Comparison of ENCODE assay signal across 9 cellular contexts in the genomic region with DNA sequence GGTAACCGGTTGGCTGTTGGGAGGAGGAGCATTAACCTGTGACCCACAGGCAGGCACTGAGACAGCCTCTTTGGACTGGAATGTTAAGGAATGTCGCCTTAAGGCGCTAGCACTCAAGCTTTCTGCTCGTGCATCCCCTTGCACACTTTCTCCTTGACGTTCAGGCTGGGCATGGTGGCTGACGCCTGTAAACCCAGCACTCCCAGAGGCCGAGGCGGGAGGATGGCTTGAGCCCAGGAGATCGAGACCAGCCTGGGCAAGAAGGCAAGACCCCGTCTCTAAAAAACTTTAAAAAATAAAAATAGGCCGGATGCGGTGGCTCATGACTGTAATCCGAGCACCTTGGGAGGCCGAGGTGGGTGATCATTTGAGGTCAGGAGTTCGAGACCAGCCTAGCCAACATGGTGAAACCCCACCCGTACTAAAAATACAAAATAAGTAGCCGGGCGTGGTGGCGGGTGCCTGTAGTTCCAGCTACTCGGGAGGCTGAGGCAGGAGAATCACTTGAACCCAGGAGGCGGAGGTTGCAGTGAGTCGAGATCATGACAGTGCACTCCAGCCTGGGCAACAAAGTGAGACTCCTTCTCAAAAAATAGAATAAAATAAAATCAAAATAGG. TPM values are rescaled to one million over a fixed set of nuclear protein-coding genes. Genes with fewer than 3 reads are reported as not detected.
A peak's percentile ranks its signal among the peaks of the same experiment; 100 is the strongest.
DNase-seq lines count a peak whose midpoint lies in the region; TF ChIP-seq lines count a peak whose summit lies in the region.
"Had no signal": no experiment of that assay in that cellular context is flagged by ENCODE, and none has a peak within 500 bp of the region (broad histone marks: within the 10 kb centered on the region; RNA-seq: fewer than 3 reads in every experiment).

No MANE protein-coding gene starts in this region.

- peaks cover 57% of the 10 kb centered on the region for H3K36me3 ChIP-seq in BLaER1
- peaks cover 19% of the 10 kb centered on the region; the same call in 1 of the 2 replicates for H3K36me3 ChIP-seq in Karpas-422 (ENCODE audit: insufficient read depth, low read length)
- H3K36me3 ChIP-seq in ectodermal cell (ENCODE audit: control insufficient read depth, insufficient read depth, low read length), result peaks cover 7% of the 10 kb centered on the region
- no peaks in the 10 kb centered on the region for H3K36me3 ChIP-seq in neural cell (ENCODE audit: insufficient read depth, low read length)

- no peaks in the 10 kb centered on the region for H3K27me3 ChIP-seq in BLaER1
- H3K27me3 ChIP-seq in Karpas-422 (ENCODE audit: low read length), result no peaks in the 10 kb centered on the region
- no peaks in the 10 kb centered on the region for H3K27me3 ChIP-seq in ectodermal cell (ENCODE audit: control insufficient read depth, insufficient read depth, low read length, poor library complexity, severe bottlenecking)
- H3K27me3 ChIP-seq in neural cell (ENCODE audit: insufficient read depth, low read depth, low read length), result no peaks in the 10 kb centered on the region

- DNase-seq in Karpas-422 (no peak), NCI-H2171 treated with DMSO at 0.1 percent for 48 hours (lab: John Stamatoyannopoulos, UW) (no peak), NCI-H1105 treated with DMSO at 0.1 percent for 48 hours (lab: John Stamatoyannopoulos, UW) (no peak)
- DNase-seq in activated CD4-positive, alpha-beta T cell treated with anti-CD3 and anti-CD28 coated beads, Interleukin-2, amount 50 U/mL, for 4 hours, result no peak
- no peak for DNase-seq in stimulated activated CD4-positive, alpha-beta T cell treated with anti-CD3 and anti-CD28 coated beads, Interleukin-15, amount 100 ng/mL, for 24 hours
- DNase-seq: activated CD4-positive, alpha-beta T cell treated with anti-CD3 and anti-CD28 coated beads, Interleukin-2, amount 10 ng/mL, durations not matched to agents 7 days and 5 days had no signal

- no peak for TF ChIP-seq CTCF in neural cell (IDR thresholded peaks at IDR 0.05; ENCODE audit: poor library complexity, severe bottlenecking)

- no peak for TF ChIP-seq RAD21 in neural cell (conservative IDR thresholded peaks at IDR 0.05)

- peaks cover 87% of the 10 kb centered on the region for H4K20me1 ChIP-seq in BLaER1
- H4K20me1 ChIP-seq in Karpas-422 (ENCODE audit: insufficient read depth, low read depth, low read length), result peaks cover 14% of the 10 kb centered on the region; the same call in 1 of the 2 replicates
- H4K20me1 ChIP-seq in neural cell (ENCODE audit: insufficient read depth), result no peaks in the 10 kb centered on the region

- H3K9me3 ChIP-seq in BLaER1, result no peaks in the 10 kb centered on the region
- no peaks in the 10 kb centered on the region for H3K9me3 ChIP-seq in Karpas-422 (ENCODE audit: low read length)
- H3K9me3 ChIP-seq in ectodermal cell (ENCODE audit: control insufficient read depth, low read length), result no peaks in the 10 kb centered on the region
- H3K9me3 ChIP-seq in neural cell (ENCODE audit: low read length), result no peaks in the 10 kb centered on the region

- peak overlapping the region; percentile 96 for H3K4me3 ChIP-seq in BLaER1
- H3K4me3 ChIP-seq in Karpas-422 (ENCODE audit: low read length), result peak overlapping the region; percentile 73; the same call in 1 of the 2 replicates
- H3K4me3 ChIP-seq in ectodermal cell (ENCODE audit: insufficient read depth, low read depth, low read length), result peak overlapping the region; percentile 14
- peak overlapping the region; percentile 85 for H3K4me3 ChIP-seq in neural cell (ENCODE audit: low read length)

- no peak for TF ChIP-seq EP300 in neural cell (conservative IDR thresholded peaks at IDR 0.05; ENCODE audit: poor library complexity, severe bottlenecking)

- H2AFZ ChIP-seq in Karpas-422 (ENCODE audit: low read length) (no peak overlapping the region), neural cell (ENCODE audit: low read depth, low read length) (no peak overlapping the region)

- no peaks in the 10 kb centered on the region for H3K9me2 ChIP-seq in Karpas-422 (replicated peaks; ENCODE audit: insufficient read depth, low read length)
- H3K9me2 ChIP-seq in neural cell (ENCODE audit: insufficient read depth, low read length), result no peaks in the 10 kb centered on the region

- H3K9ac ChIP-seq in BLaER1 (peak overlapping the region; percentile 99; the same call in 1 of the 2 replicates), Karpas-422 (ENCODE audit: low read length) (peak overlapping the region; percentile 22; the same call in 1 of the 2 replicates), neural cell (ENCODE audit: low read length) (no peak overlapping the region)

- H3K4me1 ChIP-seq in BLaER1 (peaks cover 79% of the 10 kb centered on the region), Karpas-422 (ENCODE audit: low read length) (peaks cover 65% of the 10 kb centered on the region), ectodermal cell (ENCODE audit: control insufficient read depth, insufficient read depth, low read length) (peaks cover 18% of the 10 kb centered on the region)

- H3K27ac ChIP-seq in BLaER1 (0 out of 2 replicates have a peak overlapping the region, but pooled peaks have one; percentile 99), Karpas-422 (ENCODE audit: low read length) (no peak overlapping the region), ectodermal cell (ENCODE audit: insufficient read depth, low read depth, low read length, poor library complexity, severe bottlenecking) (peak overlapping the region; percentile 26), neural cell (ENCODE audit: low read length) (no peak overlapping the region)

- peak overlapping the region; percentile 88 for H3K4me2 ChIP-seq in BLaER1
- peak overlapping the region; percentile 84 for H3K4me2 ChIP-seq in Karpas-422 (ENCODE audit: low read depth, low read length, poor library complexity, severe bottlenecking)
- H3K4me2 ChIP-seq in neural cell (ENCODE audit: low read length), result no peak overlapping the region

- 89 to 90% methylated on average over 22 of the region's 22 CpGs for WGBS in ectodermal cell, 2 experiments

- H3K79me2 ChIP-seq in Karpas-422 (ENCODE audit: low read length), result peaks cover 95% of the 10 kb centered on the region
- peaks cover 84% of the 10 kb centered on the region for H3K79me2 ChIP-seq in neural cell (replicated peaks; ENCODE audit: insufficient read depth, low read length)

- no peaks in the 10 kb centered on the region for H3F3A ChIP-seq in neural cell (ENCODE audit: insufficient read depth, low read length, poor library complexity, severe bottlenecking)

TF ChIP-seq in neural cell, 6 proteins besides CTCF, POLR2A, EP300 and RAD21:
- TF ChIP-seq EZH2 (IDR thresholded peaks at IDR 0.05; ENCODE audit: borderline replicate concordance, insufficient read depth, low read length, poor library complexity, severe bottlenecking) (no peak), MXI1 (conservative IDR thresholded peaks at IDR 0.05; ENCODE audit: poor library complexity, severe bottlenecking) (no peak), POLR2AphosphoS5 (IDR thresholded peaks at IDR 0.05) (no peak), SMC3 (conservative IDR thresholded peaks at IDR 0.05; ENCODE audit: poor library complexity) (no peak), TAF1 (IDR thresholded peaks at IDR 0.05; ENCODE audit: low read depth) (no peak)
- TF ChIP-seq, protein P1, sequence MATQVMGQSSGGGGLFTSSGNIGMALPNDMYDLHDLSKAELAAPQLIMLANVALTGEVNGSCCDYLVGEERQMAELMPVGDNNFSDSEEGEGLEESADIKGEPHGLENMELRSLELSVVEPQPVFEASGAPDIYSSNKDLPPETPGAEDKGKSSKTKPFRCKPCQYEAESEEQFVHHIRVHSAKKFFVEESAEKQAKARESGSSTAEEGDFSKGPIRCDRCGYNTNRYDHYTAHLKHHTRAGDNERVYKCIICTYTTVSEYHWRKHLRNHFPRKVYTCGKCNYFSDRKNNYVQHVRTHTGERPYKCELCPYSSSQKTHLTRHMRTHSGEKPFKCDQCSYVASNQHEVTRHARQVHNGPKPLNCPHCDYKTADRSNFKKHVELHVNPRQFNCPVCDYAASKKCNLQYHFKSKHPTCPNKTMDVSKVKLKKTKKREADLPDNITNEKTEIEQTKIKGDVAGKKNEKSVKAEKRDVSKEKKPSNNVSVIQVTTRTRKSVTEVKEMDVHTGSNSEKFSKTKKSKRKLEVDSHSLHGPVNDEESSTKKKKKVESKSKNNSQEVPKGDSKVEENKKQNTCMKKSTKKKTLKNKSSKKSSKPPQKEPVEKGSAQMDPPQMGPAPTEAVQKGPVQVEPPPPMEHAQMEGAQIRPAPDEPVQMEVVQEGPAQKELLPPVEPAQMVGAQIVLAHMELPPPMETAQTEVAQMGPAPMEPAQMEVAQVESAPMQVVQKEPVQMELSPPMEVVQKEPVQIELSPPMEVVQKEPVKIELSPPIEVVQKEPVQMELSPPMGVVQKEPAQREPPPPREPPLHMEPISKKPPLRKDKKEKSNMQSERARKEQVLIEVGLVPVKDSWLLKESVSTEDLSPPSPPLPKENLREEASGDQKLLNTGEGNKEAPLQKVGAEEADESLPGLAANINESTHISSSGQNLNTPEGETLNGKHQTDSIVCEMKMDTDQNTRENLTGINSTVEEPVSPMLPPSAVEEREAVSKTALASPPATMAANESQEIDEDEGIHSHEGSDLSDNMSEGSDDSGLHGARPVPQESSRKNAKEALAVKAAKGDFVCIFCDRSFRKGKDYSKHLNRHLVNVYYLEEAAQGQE (IDR thresholded peaks at IDR 0.05; ENCODE audit: borderline replicate concordance), result no peak

RNA-seq across cellular contexts. Expression of a gene that starts 1.9 kb away (rescaled TPM):
- total RNA-seq in Karpas-422 (2014; rRNA removed; shearing (Covaris generic); ENCODE audit: low replicate concordance), result 31.3 and 48.2 TPM in 2 replicates
- polyA plus RNA-seq in ectodermal cell (2013, experiment 1 of 4), result 52.0 TPM
- 61.7 TPM for polyA plus RNA-seq in ectodermal cell (2013, experiment 2 of 4)
- 39.5 TPM for polyA plus RNA-seq in ectodermal cell (2013, experiment 3 of 4)
- polyA plus RNA-seq in ectodermal cell (2013, experiment 4 of 4), result 44.1 TPM
- polyA plus RNA-seq in neural cell, result 54.8 and 56.4 TPM in 2 replicates
- 75.0 and 76.5 TPM in 2 replicates for polyA minus RNA-seq in neural cell

RNA-seq across cellular contexts. Expression of a gene that starts 9.8 kb away (rescaled TPM):
- 35.4 and 43.4 TPM in 2 replicates for total RNA-seq in Karpas-422 (2014; rRNA removed; shearing (Covaris generic); ENCODE audit: low replicate concordance)
- 75.3 TPM for polyA plus RNA-seq in ectodermal cell (2013, experiment 1 of 4)
- polyA plus RNA-seq in ectodermal cell (2013, experiment 2 of 4), result 79.5 TPM
- polyA plus RNA-seq in ectodermal cell (2013, experiment 3 of 4), result 59.8 TPM
- 70.2 TPM for polyA plus RNA-seq in ectodermal cell (2013, experiment 4 of 4)
- polyA plus RNA-seq in neural cell, result 40.9 and 42.8 TPM in 2 replicates
- polyA minus RNA-seq in neural cell, result 86.7 and 87.6 TPM in 2 replicates

RNA-seq across cellular contexts. Expression of a gene that starts 16.4 kb away (rescaled TPM):
- 15.9 and 22.1 TPM in 2 replicates for total RNA-seq in Karpas-422 (2014; rRNA removed; shearing (Covaris generic); ENCODE audit: low replicate concordance)
- 0.78 TPM for polyA plus RNA-seq in ectodermal cell (2013, experiment 1 of 4)
- 0.82 TPM for polyA plus RNA-seq in ectodermal cell (2013, experiment 2 of 4)
- polyA plus RNA-seq in ectodermal cell (2013, experiment 3 of 4), result 0.64 TPM
- 0.61 TPM for polyA plus RNA-seq in ectodermal cell (2013, experiment 4 of 4)
- polyA plus RNA-seq in neural cell, result not detected in 2 replicates
- not detected in 2 replicates for polyA minus RNA-seq in neural cell

Comparison
In these comparisons a context has a peak if more than half of its experiments do, and no peak if none do; other contexts are left out.
1. H3K27ac ChIP-seq: peak in BLaER1 (single experiment) and ectodermal cell (single experiment); none in Karpas-422 (single experiment) and neural cell (single experiment).
2. H3K4me3 ChIP-seq: peak in every context shown above with its lines; median percentile 96 in BLaER1; 85 in neural cell; 73 in Karpas-422; 14 in ectodermal cell.